22 cellular contexts compared by ENCODE assay signal in the genomic region with DNA sequence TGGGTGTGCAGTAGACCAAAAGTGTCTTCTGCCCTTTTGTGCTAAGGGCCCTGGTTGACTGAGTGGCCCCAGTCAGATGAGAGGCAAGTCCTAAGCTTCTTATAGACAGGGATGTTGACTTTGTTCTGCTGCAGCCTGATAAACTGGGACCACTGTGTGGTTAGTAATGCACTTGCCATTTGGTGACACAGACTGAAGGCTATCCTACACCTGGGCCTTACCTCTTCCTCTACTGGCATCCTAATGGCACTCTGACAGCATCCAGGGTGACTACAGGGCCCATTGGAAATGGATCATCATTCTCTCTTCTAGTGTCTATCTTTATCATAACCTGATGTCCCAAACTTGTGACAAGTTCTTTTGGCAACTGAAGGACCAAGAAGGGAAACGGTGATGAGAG. TPM values are rescaled to one million over a fixed set of nuclear protein-coding genes. Genes with fewer than 3 reads are reported as not detected.
DNase-seq lines count a peak whose midpoint lies in the region; ATAC-seq and TF ChIP-seq lines count a peak whose summit lies in the region.
"Had no signal": no experiment of that assay in that cellular context is flagged by ENCODE, and none has a peak within 500 bp of the region (broad histone marks: within the 10 kb centered on the region; RNA-seq: fewer than 3 reads in every experiment).

No MANE protein-coding gene starts in this region.

- ATAC-seq in stimulated activated naive CD8-positive, alpha-beta T cell treated with anti-CD3 and anti-CD28 coated beads, Interleukin-15, amount 100 ng/mL, for 72 hours, result no peak
- no peak for ATAC-seq in HG03378 (IDR thresholded peaks at IDR 0.05; ENCODE audit: unreplicated experiment)
- ATAC-seq: activated CD8-positive, alpha-beta memory T cell treated with anti-CD3 and anti-CD28 coated beads, Interleukin-2, amount 10 ng/mL, durations not matched to agents 7 days and 5 days had no signal

- DNase-seq in activated naive CD4-positive, alpha-beta T cell treated with anti-CD3 and anti-CD28 coated beads for 36 hours, result no peak
- no peak for DNase-seq in activated naive CD4-positive, alpha-beta T cell treated with anti-CD3 and anti-CD28 coated beads, Interleukin-2, amount 50 U/mL, for 16 hours
- DNase-seq in WERI-Rb-1, result no peak
- DNase-seq in endothelial cell (ENCODE audit: low spot score), result no peak
- DNase-seq in stimulated activated naive CD8-positive, alpha-beta T cell treated with anti-CD3 and anti-CD28 coated beads, Interleukin-15, amount 100 ng/mL, for 72 hours, result no peak
- DNase-seq in RPMI8226, result no peak
- no peak for DNase-seq in activated CD4-positive, CD25-positive, alpha-beta regulatory T cell (lab: John Stamatoyannopoulos, UW)
- DNase-seq: activated B cell treated with CpG ODN at 0.5 μM for 24 hours; activated CD8-positive, alpha-beta memory T cell treated with anti-CD3 and anti-CD28 coated beads, Interleukin-2, amount 10 ng/mL, durations not matched to agents 7 days and 5 days; activated gamma-delta T cell treated with Interleukin-2 at 50 U/mL for 16 hours; brain microvascular endothelial cell; colonic mucosa; DMS79 treated with DMSO at 0.1 percent for 48 hours; HCEC 1CT; MG63; NCI-H2171 treated with DMSO at 0.1 percent for 48 hours; NCI-H774; OCI-M1; substantia nigra; uterus had no signal

- H3K9me3 ChIP-seq in WERI-Rb-1 (ENCODE audit: severe bottlenecking), result no peaks in the 10 kb centered on the region
- H3K9me3 ChIP-seq: colonic mucosa, MG63, uterus had no signal

- CTCF ChIA-PET in activated naive CD4-positive, alpha-beta T cell treated with anti-CD3 and anti-CD28 coated beads for 36 hours (lab: Charles Lee), result interaction anchor here (0.7 to 5.4 kb wide), 4 partner anchors 8 to 106 kb away, joined by 3 to 63 read pairs (median 20); partner anchors contain the start of genes CBLN3 and KHNYN

- H3K27ac Mint-ChIP-seq in activated naive CD4-positive, alpha-beta T cell treated with anti-CD3 and anti-CD28 coated beads for 36 hours, result peak overlapping the region; percentile 82
- peak overlapping the region; percentile 70 for H3K27ac Mint-ChIP-seq in endothelial cell (ENCODE audit: unreplicated experiment)
- peak overlapping the region; percentile 27 to 30 for H3K27ac Mint-ChIP-seq in stimulated activated naive CD8-positive, alpha-beta T cell treated with anti-CD3 and anti-CD28 coated beads, Interleukin-15, amount 100 ng/mL, for 72 hours
- H3K27ac Mint-ChIP-seq: progenitor cell of endocrine pancreas had no signal

- intact Hi-C loops in activated naive CD4-positive, alpha-beta T cell treated with anti-CD3 and anti-CD28 coated beads for 36 hours (cut with micrococcal nuclease), result no loop called here

- H3K27ac ChIP-seq in WERI-Rb-1, result peak overlapping the region; percentile 91
- H3K27ac ChIP-seq: brain microvascular endothelial cell, colonic mucosa, uterus had no signal

- H3K27me3 ChIP-seq in WERI-Rb-1 (ENCODE audit: insufficient read depth, low read depth, severe bottlenecking), result no peaks in the 10 kb centered on the region
- H3K27me3 ChIP-seq: brain microvascular endothelial cell, colonic mucosa, MG63, uterus had no signal

- peaks cover 49% of the 10 kb centered on the region for H3K4me1 Mint-ChIP-seq in activated naive CD4-positive, alpha-beta T cell treated with anti-CD3 and anti-CD28 coated beads for 36 hours (ENCODE audit: low read depth)
- H3K4me1 Mint-ChIP-seq in endothelial cell (ENCODE audit: unreplicated experiment), result peaks cover 38% of the 10 kb centered on the region
- H3K4me1 Mint-ChIP-seq in stimulated activated naive CD8-positive, alpha-beta T cell treated with anti-CD3 and anti-CD28 coated beads, Interleukin-15, amount 100 ng/mL, for 72 hours, result peaks cover 73% of the 10 kb centered on the region

- peaks cover 46% of the 10 kb centered on the region for H3K36me3 ChIP-seq in WERI-Rb-1
- H3K36me3 ChIP-seq: uterus had no signal

- TF ChIP-seq CTCF in WERI-Rb-1 (IDR thresholded peaks at IDR 0.05; ENCODE audit: low read depth, low read length), result no peak
- no peak for TF ChIP-seq CTCF in endothelial cell (IDR thresholded peaks at IDR 0.05; ENCODE audit: unreplicated experiment)

- no peak overlapping the region for H3K4me3 Mint-ChIP-seq in activated naive CD4-positive, alpha-beta T cell treated with anti-CD3 and anti-CD28 coated beads for 36 hours
- H3K4me3 Mint-ChIP-seq in endothelial cell (ENCODE audit: unreplicated experiment), result no peak overlapping the region
- peak overlapping the region in 1 of 2 donors; percentile 3 for H3K4me3 Mint-ChIP-seq in stimulated activated naive CD8-positive, alpha-beta T cell treated with anti-CD3 and anti-CD28 coated beads, Interleukin-15, amount 100 ng/mL, for 72 hours
- H3K4me3 Mint-ChIP-seq: activated B cell treated with CpG ODN at 0.5 μM for 24 hours; activated CD8-positive, alpha-beta memory T cell treated with anti-CD3 and anti-CD28 coated beads, Interleukin-2, amount 10 ng/mL, durations not matched to agents 7 days and 5 days had no signal

- H3K4me3 ChIP-seq in WERI-Rb-1 (ENCODE audit: low read depth, low read length), result no peak overlapping the region
- H3K4me3 ChIP-seq: colonic mucosa, MG63, uterus had no signal

- no peaks in the 10 kb centered on the region for H3K9me3 Mint-ChIP-seq in activated naive CD4-positive, alpha-beta T cell treated with anti-CD3 and anti-CD28 coated beads for 36 hours
- H3K9me3 Mint-ChIP-seq in endothelial cell (ENCODE audit: unreplicated experiment), result no peaks in the 10 kb centered on the region
- H3K9me3 Mint-ChIP-seq in stimulated activated naive CD8-positive, alpha-beta T cell treated with anti-CD3 and anti-CD28 coated beads, Interleukin-15, amount 100 ng/mL, for 72 hours, result no peaks in the 10 kb centered on the region

- H3K27me3 Mint-ChIP-seq in activated naive CD4-positive, alpha-beta T cell treated with anti-CD3 and anti-CD28 coated beads for 36 hours (ENCODE audit: low read depth), result no peaks in the 10 kb centered on the region
- peaks cover 13% of the 10 kb centered on the region for H3K27me3 Mint-ChIP-seq in endothelial cell (ENCODE audit: unreplicated experiment)
- no peaks in the 10 kb centered on the region for H3K27me3 Mint-ChIP-seq in stimulated activated naive CD8-positive, alpha-beta T cell treated with anti-CD3 and anti-CD28 coated beads, Interleukin-15, amount 100 ng/mL, for 72 hours
- H3K27me3 Mint-ChIP-seq: activated B cell treated with CpG ODN at 0.5 μM for 24 hours, progenitor cell of endocrine pancreas had no signal

- peaks cover 42% of the 10 kb centered on the region for H3K36me3 Mint-ChIP-seq in activated naive CD4-positive, alpha-beta T cell treated with anti-CD3 and anti-CD28 coated beads for 36 hours (ENCODE audit: low read depth)
- peaks cover 43% of the 10 kb centered on the region for H3K36me3 Mint-ChIP-seq in endothelial cell (ENCODE audit: low read depth, unreplicated experiment)

RNA-seq across cellular contexts. Expression of gene SDR39U1, which starts 3.3 kb away (rescaled TPM):
- 10 to 100 TPM; 70.5 to 72.4 TPM for total RNA-seq in activated naive CD4-positive, alpha-beta T cell treated with anti-CD3 and anti-CD28 coated beads for 36 hours
- total RNA-seq in endothelial cell (ENCODE audit: unreplicated experiment), result 34.9 TPM

RNA-seq across cellular contexts. Expression of gene KHNYN, which starts 9.5 kb away (rescaled TPM):
- 10 to 100 TPM; 59.8 to 62.5 TPM for total RNA-seq in activated naive CD4-positive, alpha-beta T cell treated with anti-CD3 and anti-CD28 coated beads for 36 hours
- total RNA-seq in endothelial cell (ENCODE audit: unreplicated experiment), result 43.8 TPM

RNA-seq across cellular contexts. Expression of gene CBLN3, which starts 9.8 kb away (rescaled TPM):
- 1 to 10 TPM; 7.7 to 8.6 TPM for total RNA-seq in activated naive CD4-positive, alpha-beta T cell treated with anti-CD3 and anti-CD28 coated beads for 36 hours
- 1.5 TPM for total RNA-seq in endothelial cell (ENCODE audit: unreplicated experiment)

RNA-seq across cellular contexts. Expression of gene NYNRIN, which starts 40.5 kb away (rescaled TPM):
- total RNA-seq in activated naive CD4-positive, alpha-beta T cell treated with anti-CD3 and anti-CD28 coated beads for 36 hours, result under 1 TPM in 1 of 2 experiments, not detected in 1; 0.02 TPM
- 49.0 TPM for total RNA-seq in endothelial cell (ENCODE audit: unreplicated experiment)

Comparison
In these comparisons a context has a peak if more than half of its experiments do, and no peak if none do; other contexts are left out.
1. H3K27ac Mint-ChIP-seq: peak in every context shown above with its lines; median percentile 82 in activated naive CD4-positive, alpha-beta T cell treated with anti-CD3 and anti-CD28 coated beads for 36 hours; 70 in endothelial cell; 28 in stimulated activated naive CD8-positive, alpha-beta T cell treated with anti-CD3 and anti-CD28 coated beads, Interleukin-15, amount 100 ng/mL, for 72 hours.